Comparison of ENCODE assay signal across 17 cellular contexts in genomic region chr2:242047963-242048362, GRCh38.
DNase-seq lines count a peak whose midpoint lies in the region; ATAC-seq and TF ChIP-seq lines count a peak whose summit lies in the region.
"Had no signal": no experiment of that assay in that cellular context is flagged by ENCODE, and none has a peak within 500 bp of the region (broad histone marks: within the 10 kb centered on the region; RNA-seq: fewer than 3 reads in every experiment).

No MANE protein-coding gene starts in this region.

- H2AFZ ChIP-seq in IMR-90 (replicated peaks; ENCODE audit: low read length, poor library complexity) (peak overlapping the region; percentile 5), neuronal stem cell (ENCODE audit: low read length) (no peak overlapping the region)
- H2AFZ ChIP-seq: GM23248 had no signal

- H3K18ac ChIP-seq in IMR-90 (ENCODE audit: low read depth, low read length), result no peak overlapping the region
- H3K18ac ChIP-seq in mesendoderm (ENCODE audit: low read length), result no peak overlapping the region
- H3K18ac ChIP-seq in neuronal stem cell (ENCODE audit: low read length), result peak overlapping the region; percentile 24

- POLR2A ChIA-PET in CD8-positive, alpha-beta T cell (lab: Charles Lee), result no interaction called here
- POLR2A ChIA-PET in IMR-90 (lab: Charles Lee; ENCODE audit: unreplicated experiment), result no interaction called here

- H3K9ac ChIP-seq in IMR-90 (ENCODE audit: low read depth, low read length) (no peak overlapping the region), mesendoderm (ENCODE audit: low read length) (no peak overlapping the region), neuronal stem cell (ENCODE audit: low read depth, low read length, poor library complexity) (no peak overlapping the region)
- H3K9ac ChIP-seq: GM23248 had no signal

- intact Hi-C loops in CD8-positive, alpha-beta T cell (cut with DNase I, micrococcal nuclease), result no loop called here
- intact Hi-C loops in IMR-90 (cut with micrococcal nuclease), result no loop called here

- no peaks in the 10 kb centered on the region for H3K9me3 Mint-ChIP-seq in CD8-positive, alpha-beta T cell

- H3K4me1 Mint-ChIP-seq in CD8-positive, alpha-beta T cell (ENCODE audit: low read depth), result no peaks in the 10 kb centered on the region
- H3K4me1 Mint-ChIP-seq: CD4-positive, CD25-positive, alpha-beta regulatory T cell had no signal

- no peak overlapping the region for H2AK5ac ChIP-seq in IMR-90 (ENCODE audit: low read depth, low read length)
- no peak overlapping the region for H2AK5ac ChIP-seq in mesendoderm (ENCODE audit: low read length)
- no peak overlapping the region for H2AK5ac ChIP-seq in neuronal stem cell (ENCODE audit: low read depth, low read length)

- no peak overlapping the region for H2BK12ac ChIP-seq in neuronal stem cell (ENCODE audit: low read length)

- H4K91ac ChIP-seq in IMR-90 (ENCODE audit: insufficient read depth, low read depth, low read length), result no peak overlapping the region
- H4K91ac ChIP-seq in neuronal stem cell (ENCODE audit: low read depth, low read length, poor library complexity), result no peak overlapping the region

- no peak overlapping the region for H3K56ac ChIP-seq in IMR-90 (ENCODE audit: extremely low read depth, insufficient read depth, low read length)
- no peak overlapping the region for H3K56ac ChIP-seq in mesendoderm (ENCODE audit: low read length)

- TF ChIP-seq RAD21 in IMR-90 (IDR thresholded peaks at IDR 0.05; ENCODE audit: low read length), result no peak

- WGBS in IMR-90 (ENCODE audit: extremely low coverage in 2 of 2, insufficient read length in 1 of 2), 2 experiments, result 90% methylated on average over 7 of the region's 12 CpGs; no CpG with 5 or more reads in 1 of the 2 experiments
- WGBS in mesendoderm (ENCODE audit: extremely low coverage, insufficient coverage, low lambda C conversion rate), result no CpG with 5 or more reads among the region's 12 CpGs
- no CpG with 5 or more reads among the region's 12 CpGs for WGBS in neuronal stem cell (ENCODE audit: extremely low coverage in 2 of 2, insufficient read length in 2 of 2, insufficient replicate concordance in 1 of 2), 2 donors

- TF ChIP-seq POLR2A in IMR-90 (IDR thresholded peaks at IDR 0.05; ENCODE audit: low read depth, low read length), result no peak

- H3K23ac ChIP-seq in IMR-90 (ENCODE audit: low read depth, low read length), result 0 out of 2 replicates have a peak overlapping the region, but pooled peaks have one; percentile 27
- no peak overlapping the region for H3K23ac ChIP-seq in mesendoderm (ENCODE audit: low read length)
- H3K23ac ChIP-seq in neuronal stem cell (ENCODE audit: low read depth, low read length, poor library complexity), result no peak overlapping the region

- in situ Hi-C loops in IMR-90 (cut with MboI; ENCODE audit: low sequenced_read_pairs), result no loop called here

- no peaks in the 10 kb centered on the region for H3K36me3 ChIP-seq in CD8-positive, alpha-beta T cell (ENCODE audit: insufficient read depth, low read length)
- H3K36me3 ChIP-seq in IMR-90 (ENCODE audit: control insufficient read depth, insufficient read depth, low read length) (no peaks in the 10 kb centered on the region), mesendoderm (ENCODE audit: control insufficient read depth, insufficient read depth, low read length) (no peaks in the 10 kb centered on the region), neuronal stem cell (replicated peaks in 1 of 2; ENCODE audit: control insufficient read depth in 2 of 2, insufficient read depth in 2 of 2, low read length in 2 of 2) (no peaks in the 10 kb centered on the region)
- H3K36me3 ChIP-seq: BE2C had no signal

- H2BK5ac ChIP-seq in IMR-90 (ENCODE audit: low read depth, low read length, poor library complexity, severe bottlenecking) (no peak overlapping the region), mesendoderm (ENCODE audit: low read length) (no peak overlapping the region), neuronal stem cell (ENCODE audit: low read length) (no peak overlapping the region)

- BruUV-seq in IMR-90 (replicated peaks; lab: Mats Ljungman, UMichigan), result no TSS peak

- H3K27me3 ChIP-seq in CD8-positive, alpha-beta T cell (ENCODE audit: insufficient read depth, low read length), result no peaks in the 10 kb centered on the region
- peaks cover 39% of the 10 kb centered on the region for H3K27me3 ChIP-seq in IMR-90 (ENCODE audit: control insufficient read depth, insufficient read depth, low read length)
- H3K27me3 ChIP-seq in mesendoderm (ENCODE audit: insufficient read depth, low read length, poor library complexity), result no peaks in the 10 kb centered on the region
- peaks cover 0 to 25% (median 6%) of the 10 kb centered on the region in 3 experiments for H3K27me3 ChIP-seq in neuronal stem cell (ENCODE audit: control insufficient read depth in 3 of 3, insufficient read depth in 3 of 3, low read depth in 1 of 3, low read length in 3 of 3)
- H3K27me3 ChIP-seq: BE2C had no signal

- no peaks in the 10 kb centered on the region for H3K79me1 ChIP-seq in IMR-90 (ENCODE audit: low read depth in 1 of 2, low read length in 2 of 2)
- no peaks in the 10 kb centered on the region for H3K79me1 ChIP-seq in mesendoderm (ENCODE audit: low read length)
- H3K79me1 ChIP-seq in neuronal stem cell (ENCODE audit: low read depth, low read length), result no peaks in the 10 kb centered on the region

- no peak overlapping the region for H3K4me3 ChIP-seq in CD8-positive, alpha-beta T cell (ENCODE audit: low read depth, low read length)
- H3K4me3 ChIP-seq in IMR-90 (ENCODE audit: insufficient read depth, low read depth, low read length) (no peak overlapping the region), mesendoderm (ENCODE audit: low read length) (peak overlapping the region; percentile 20), neuronal stem cell (ENCODE audit: low read length in 2 of 2) (no peak overlapping the region)
- H3K4me3 ChIP-seq: GM23248, K562 had no signal

- no peak overlapping the region for H3K27ac ChIP-seq in CD8-positive, alpha-beta T cell (ENCODE audit: low read depth, low read length)
- H3K27ac ChIP-seq in IMR-90 (ENCODE audit: insufficient read depth, low read length) (no peak overlapping the region), mesendoderm (ENCODE audit: low read depth, low read length) (no peak overlapping the region), neuronal stem cell (replicated peaks; ENCODE audit: low read length) (no peak overlapping the region)
- H3K27ac ChIP-seq: GM23248 had no signal

- no peak for TF ChIP-seq CTCF in CD8-positive, alpha-beta T cell (IDR thresholded peaks at IDR 0.05)
- no peak for TF ChIP-seq CTCF in IMR-90 (conservative IDR thresholded peaks at IDR 0.05; ENCODE audit: low read depth, low read length)

- no peaks in the 10 kb centered on the region for H4K20me1 ChIP-seq in IMR-90 (ENCODE audit: insufficient read depth, low read length)

- no peak for ATAC-seq in CD8-positive, alpha-beta T cell
- ATAC-seq in IMR-90 (ENCODE audit: low read depth) (no peak), HG02938 (IDR thresholded peaks at IDR 0.05; ENCODE audit: unreplicated experiment) (no peak)
- ATAC-seq: HCT116, K562 had no signal

- H2BK15ac ChIP-seq in IMR-90 (ENCODE audit: low read depth, low read length) (no peak overlapping the region), mesendoderm (replicated peaks; ENCODE audit: low read depth) (no peak overlapping the region), neuronal stem cell (ENCODE audit: low read length) (no peak overlapping the region)

- no peaks in the 10 kb centered on the region for H3K36me3 Mint-ChIP-seq in CD8-positive, alpha-beta T cell
- H3K36me3 Mint-ChIP-seq: CD4-positive, CD25-positive, alpha-beta regulatory T cell had no signal

- H3K4ac ChIP-seq in IMR-90 (ENCODE audit: low read depth, low read length), result no peak overlapping the region
- H3K4ac ChIP-seq in mesendoderm (ENCODE audit: low read depth, low read length), result no peak overlapping the region
- no peak overlapping the region for H3K4ac ChIP-seq in neuronal stem cell (ENCODE audit: low read length)

- no peak overlapping the region for H3K27ac Mint-ChIP-seq in CD8-positive, alpha-beta T cell
- H3K27ac Mint-ChIP-seq: CD4-positive, CD25-positive, alpha-beta regulatory T cell; HFFc6 had no signal

- no peaks in the 10 kb centered on the region for H3K9me1 ChIP-seq in IMR-90 (ENCODE audit: insufficient read depth, low read length)

- no peak overlapping the region for H4K8ac ChIP-seq in IMR-90 (ENCODE audit: low read depth in 2 of 2, low read length in 2 of 2)
- H4K8ac ChIP-seq in mesendoderm (ENCODE audit: low read depth, low read length), result no peak overlapping the region
- H4K8ac ChIP-seq in neuronal stem cell (ENCODE audit: low read depth, low read length), result no peak overlapping the region

- H3K27me3 Mint-ChIP-seq in CD8-positive, alpha-beta T cell (ENCODE audit: low read depth), result peaks cover 22% of the 10 kb centered on the region

- H3K4me3 Mint-ChIP-seq in CD8-positive, alpha-beta T cell, result peak overlapping the region; percentile 18
- H3K4me3 Mint-ChIP-seq: HFFc6 had no signal

- H2BK20ac ChIP-seq in IMR-90 (ENCODE audit: low read depth, low read length), result no peak overlapping the region

- no peaks in the 10 kb centered on the region for H3K4me1 ChIP-seq in CD8-positive, alpha-beta T cell (ENCODE audit: insufficient read depth, low read length)
- no peaks in the 10 kb centered on the region for H3K4me1 ChIP-seq in IMR-90 (ENCODE audit: control insufficient read depth, insufficient read depth, low read length)
- H3K4me1 ChIP-seq in mesendoderm (ENCODE audit: control insufficient read depth, low read depth, low read length), result no peaks in the 10 kb centered on the region
- no peaks in the 10 kb centered on the region for H3K4me1 ChIP-seq in neuronal stem cell (ENCODE audit: control insufficient read depth in 2 of 2, insufficient read depth in 1 of 2, low read depth in 1 of 2, low read length in 2 of 2)
- H3K4me1 ChIP-seq: BE2C, Caco-2 had no signal

- peak in 1 of 7 experiments; percentile 44 for DNase-seq in CD8-positive, alpha-beta T cell
- DNase-seq in IMR-90, result no peak
- no peak for DNase-seq in mesendoderm
- no peak for DNase-seq in neuronal stem cell (ENCODE audit: low spot score)
- no peak for DNase-seq in HPDE6-E6E7 (ENCODE audit: extremely low spot score)
- no peak for DNase-seq in AML-193 (lab: John Stamatoyannopoulos, UW)
- DNase-seq in NOMO-1 treated with DMSO at 0.1 percent for 48 hours (lab: John Stamatoyannopoulos, UW; ENCODE audit: unreplicated experiment), result no peak
- DNase-seq: 8988T; BE2C; C1 segment of cervical spinal cord; Caco-2; CD4-positive, CD25-positive, alpha-beta regulatory T cell; GM23248; HFFc6 had no signal

- dilution Hi-C loops in IMR-90 (cut with HindIII; ENCODE audit: low sequenced_read_pairs, unreplicated experiment), result no loop called here

- H2AK9ac ChIP-seq in IMR-90 (replicated peaks; ENCODE audit: low read depth, low read length, poor library complexity), result no peak overlapping the region

- H3K4me2 ChIP-seq in IMR-90 (ENCODE audit: low read depth, low read length), result no peak overlapping the region
- no peak overlapping the region for H3K4me2 ChIP-seq in mesendoderm (ENCODE audit: low read length)
- no peak overlapping the region for H3K4me2 ChIP-seq in neuronal stem cell (ENCODE audit: insufficient read depth, low read length, poor library complexity, severe bottlenecking)

- CTCF ChIA-PET in CD8-positive, alpha-beta T cell (lab: Charles Lee), result no interaction called here
- CTCF ChIA-PET in IMR-90 (lab: Yijun Ruan, JAX), result no interaction called here

- no peak overlapping the region for H4K5ac ChIP-seq in IMR-90 (ENCODE audit: low read depth, low read length)
- H4K5ac ChIP-seq in mesendoderm (ENCODE audit: low read length), result no peak overlapping the region

- H2BK120ac ChIP-seq in IMR-90 (ENCODE audit: low read depth, low read length), result no peak overlapping the region
- H2BK120ac ChIP-seq in mesendoderm (ENCODE audit: low read depth, low read length), result no peak overlapping the region
- no peak overlapping the region for H2BK120ac ChIP-seq in neuronal stem cell (ENCODE audit: low read depth, low read length)

- no peaks in the 10 kb centered on the region for H3K9me3 ChIP-seq in CD8-positive, alpha-beta T cell (ENCODE audit: low read length)
- H3K9me3 ChIP-seq in IMR-90 (ENCODE audit: control insufficient read depth, insufficient read depth, low read length) (peaks cover 3% of the 10 kb centered on the region), neuronal stem cell (replicated peaks in 1 of 2; ENCODE audit: control insufficient read depth in 2 of 2, insufficient read depth in 1 of 2, low read depth in 1 of 2, low read length in 2 of 2) (peaks cover 0 to 4% of the 10 kb centered on the region in 2 donors)
- H3K9me3 ChIP-seq: BE2C, Caco-2 had no signal

- no peaks in the 10 kb centered on the region for H3K79me2 ChIP-seq in mesendoderm (ENCODE audit: control insufficient read depth, insufficient read depth, low read length)

- H3K14ac ChIP-seq in IMR-90 (replicated peaks; ENCODE audit: low read depth, low read length), result no peak overlapping the region
- no peak overlapping the region for H3K14ac ChIP-seq in neuronal stem cell (ENCODE audit: low read length)
